1 cellular context compared by ENCODE assay signal in the genomic region with DNA sequence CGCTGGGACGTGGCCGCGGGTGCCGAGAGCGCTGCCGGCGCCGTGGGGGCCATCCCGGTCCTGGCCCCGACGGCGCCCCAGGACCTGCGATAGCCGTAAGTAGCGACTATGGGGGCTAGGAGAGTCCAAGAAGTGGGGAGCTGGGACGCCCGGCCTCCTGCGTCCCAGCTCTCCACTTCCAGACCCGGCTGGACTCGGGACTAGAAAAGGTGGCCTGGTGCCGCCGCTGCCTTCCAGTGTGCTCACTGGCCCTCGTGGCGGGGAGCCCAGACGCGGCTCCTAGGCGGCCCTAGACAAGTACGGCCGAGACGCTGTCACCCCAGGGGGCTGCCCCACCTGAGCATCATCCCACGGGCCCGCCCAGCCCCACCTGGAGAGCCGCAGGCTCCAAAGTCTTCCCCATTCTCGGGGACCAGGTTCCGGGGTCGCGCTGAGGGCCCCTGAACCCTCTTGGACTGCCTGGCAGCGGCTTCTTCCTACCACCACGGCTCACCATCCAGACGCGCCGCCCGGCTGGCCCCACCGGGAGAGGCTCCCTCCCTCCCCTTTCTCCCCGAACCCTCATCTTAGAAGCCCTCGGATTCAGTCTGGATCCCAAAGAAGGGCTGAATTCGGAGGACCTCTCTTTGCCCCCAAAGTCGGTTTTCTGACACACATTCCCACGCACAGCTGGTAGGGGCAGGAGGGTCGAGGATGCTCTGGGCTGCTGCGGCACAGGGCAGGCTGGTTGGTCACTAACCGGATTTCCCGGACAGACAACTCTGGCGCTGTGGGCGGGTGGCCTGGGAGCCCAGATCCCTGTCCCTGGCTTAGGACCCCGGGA.
TF ChIP-seq lines count a peak whose summit lies in the region.

No MANE protein-coding gene starts in this region.

TF ChIP-seq in SK-N-SH, 30 proteins besides CTCF, POLR2A, EP300 and RAD21 (continued from another document):
- TF ChIP-seq, protein P1, sequence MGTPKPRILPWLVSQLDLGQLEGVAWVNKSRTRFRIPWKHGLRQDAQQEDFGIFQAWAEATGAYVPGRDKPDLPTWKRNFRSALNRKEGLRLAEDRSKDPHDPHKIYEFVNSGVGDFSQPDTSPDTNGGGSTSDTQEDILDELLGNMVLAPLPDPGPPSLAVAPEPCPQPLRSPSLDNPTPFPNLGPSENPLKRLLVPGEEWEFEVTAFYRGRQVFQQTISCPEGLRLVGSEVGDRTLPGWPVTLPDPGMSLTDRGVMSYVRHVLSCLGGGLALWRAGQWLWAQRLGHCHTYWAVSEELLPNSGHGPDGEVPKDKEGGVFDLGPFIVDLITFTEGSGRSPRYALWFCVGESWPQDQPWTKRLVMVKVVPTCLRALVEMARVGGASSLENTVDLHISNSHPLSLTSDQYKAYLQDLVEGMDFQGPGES (IDR thresholded peaks at IDR 0.05; ENCODE audit: low read depth, low read length): no peak
- TF ChIP-seq FOXM1 (IDR thresholded peaks at IDR 0.05; ENCODE audit: low read depth): no peak
- TF ChIP-seq TEAD4 (IDR thresholded peaks at IDR 0.05; ENCODE audit: borderline replicate concordance, insufficient read depth): no peak
- TF ChIP-seq, protein P2, sequence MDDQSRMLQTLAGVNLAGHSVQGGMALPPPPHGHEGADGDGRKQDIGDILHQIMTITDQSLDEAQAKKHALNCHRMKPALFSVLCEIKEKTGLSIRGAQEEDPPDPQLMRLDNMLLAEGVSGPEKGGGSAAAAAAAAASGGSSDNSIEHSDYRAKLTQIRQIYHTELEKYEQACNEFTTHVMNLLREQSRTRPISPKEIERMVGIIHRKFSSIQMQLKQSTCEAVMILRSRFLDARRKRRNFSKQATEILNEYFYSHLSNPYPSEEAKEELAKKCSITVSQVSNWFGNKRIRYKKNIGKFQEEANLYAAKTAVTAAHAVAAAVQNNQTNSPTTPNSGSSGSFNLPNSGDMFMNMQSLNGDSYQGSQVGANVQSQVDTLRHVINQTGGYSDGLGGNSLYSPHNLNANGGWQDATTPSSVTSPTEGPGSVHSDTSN (IDR thresholded peaks at IDR 0.05): no peak
- TF ChIP-seq RFX5 (IDR thresholded peaks at IDR 0.05; ENCODE audit: low read length): no peak
- no peak for TF ChIP-seq CHD2 (IDR thresholded peaks at IDR 0.05; ENCODE audit: low read length, partially characterized antibody)
- no peak for TF ChIP-seq ELF1 (IDR thresholded peaks at IDR 0.05)
- TF ChIP-seq EZH2phosphoT487 (IDR thresholded peaks at IDR 0.05; ENCODE audit: borderline replicate concordance, low read depth): no peak
- no peak for TF ChIP-seq FOXJ3 (CRISPR knock-in tag; IDR thresholded peaks at IDR 0.05)
- no peak for TF ChIP-seq POLR2AphosphoS5 (IDR thresholded peaks at IDR 0.05; ENCODE audit: low read depth, low read length)
- TF ChIP-seq YY1 (IDR thresholded peaks at IDR 0.05; ENCODE audit: low read depth): no peak
- TF ChIP-seq, protein P3, sequence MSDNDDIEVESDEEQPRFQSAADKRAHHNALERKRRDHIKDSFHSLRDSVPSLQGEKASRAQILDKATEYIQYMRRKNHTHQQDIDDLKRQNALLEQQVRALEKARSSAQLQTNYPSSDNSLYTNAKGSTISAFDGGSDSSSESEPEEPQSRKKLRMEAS (IDR thresholded peaks at IDR 0.05; ENCODE audit: low read depth): no peak
- TF ChIP-seq NFIC (IDR thresholded peaks at IDR 0.05; ENCODE audit: borderline replicate concordance): no peak
